8 cellular contexts compared by ENCODE assay signal in genomic region chr12:14664434-14665023, GRCh38. TPM values are rescaled to one million over a fixed set of nuclear protein-coding genes. Genes with fewer than 3 reads are reported as not detected.
DNase-seq lines count a peak whose midpoint lies in the region; ATAC-seq, FAIRE-seq and TF ChIP-seq lines count a peak whose summit lies in the region.

No MANE protein-coding gene starts in this region.

- WGBS in HepG2 (ENCODE audit: low lambda C conversion rate) = 55% methylated on average over 7 of the region's 7 CpGs

- H3K9ac ChIP-seq in OCI-LY1 (ENCODE audit: low read length) (no peak overlapping the region), HepG2 (ENCODE audit: insufficient read depth, low read depth, low read length) (no peak overlapping the region)

- H3K27me3 ChIP-seq in OCI-LY1 (ENCODE audit: insufficient read depth, low read length) = no peaks in the 10 kb centered on the region
- H3K27me3 ChIP-seq in bronchial epithelial cell (ENCODE audit: control insufficient read depth, insufficient read depth, low read length) = no peaks in the 10 kb centered on the region
- no peaks in the 10 kb centered on the region for H3K27me3 ChIP-seq in HepG2 (ENCODE audit: control insufficient read depth in 1 of 2, insufficient read depth in 2 of 2, low read length in 2 of 2)
- H3K27me3 ChIP-seq in vagina = no peaks in the 10 kb centered on the region

- FAIRE-seq in bronchial epithelial cell (lab: Jason Lieb, UNC) = no peak
- FAIRE-seq in HepG2 (lab: Jason Lieb, UNC) = no peak

- H4K20me1 ChIP-seq in OCI-LY1 (ENCODE audit: insufficient read depth, low read length) (no peaks in the 10 kb centered on the region), HepG2 (ENCODE audit: insufficient read depth, low read length) (no peaks in the 10 kb centered on the region)

- CTCF ChIA-PET in HepG2 (lab: Yijun Ruan, JAX; ENCODE audit: low intra/inter-chr PET ratio, low total read pairs) = interaction anchor here (1.3 kb wide), 1 partner anchor 426 kb away, joined by 4 read pairs; no protein-coding TSS in a partner anchor

- no peak for TF ChIP-seq POLR2A in HepG2 (IDR thresholded peaks at IDR 0.05; ENCODE audit: insufficient read depth in 1 of 2, low read depth in 2 of 2, low read length in 2 of 2)
- TF ChIP-seq POLR2A in vagina (IDR thresholded peaks at IDR 0.05) = no peak

- H3K4me3 ChIP-seq in OCI-LY1 (ENCODE audit: low read depth, low read length, poor library complexity, severe bottlenecking) (no peak overlapping the region), bronchial epithelial cell (ENCODE audit: low read depth, low read length) (no peak overlapping the region), HepG2 (replicated peaks in 1 of 3; ENCODE audit: insufficient read depth in 1 of 3, low read depth in 2 of 3, low read length in 3 of 3) (no peak overlapping the region), vagina (no peak overlapping the region)

- no peaks in the 10 kb centered on the region for H3F3A ChIP-seq in OCI-LY1 (ENCODE audit: insufficient read depth, low read length)

- POLR2A ChIA-PET in HepG2 (lab: Yijun Ruan, JAX) = no interaction called here

- intact Hi-C loops in HepG2 (cut with micrococcal nuclease; ENCODE audit: unreplicated experiment) = no loop called here
- intact Hi-C loops in vagina (cut with DNase I) = no loop called here

- no peak for TF ChIP-seq RAD21 in HepG2 (CRISPR knock-in tag; IDR thresholded peaks at IDR 0.05)

- TF ChIP-seq EP300 in HepG2 (IDR thresholded peaks at IDR 0.05; ENCODE audit: low read depth in 2 of 2, low read length in 2 of 2) (no peak), HepG2 (CRISPR knock-in tag; IDR thresholded peaks at IDR 0.05; ENCODE audit: borderline replicate concordance) (no peak)

- BruUV-seq in HepG2 (replicated peaks; lab: Mats Ljungman, UMichigan) = no TSS peak

- H3K9me3 ChIP-seq in OCI-LY1 (ENCODE audit: low read length) = no peaks in the 10 kb centered on the region
- H3K9me3 ChIP-seq in HepG2 (ENCODE audit: low read length) = no peaks in the 10 kb centered on the region
- H3K9me3 ChIP-seq in vagina = no peaks in the 10 kb centered on the region

- H3K4me2 ChIP-seq in OCI-LY1 (ENCODE audit: low read length) (no peak overlapping the region), HepG2 (ENCODE audit: low read depth, low read length) (no peak overlapping the region)

- peak; percentile 71 for TF ChIP-seq CTCF in OCI-LY1 (IDR thresholded peaks at IDR 0.05; ENCODE audit: low read length)
- peak; percentile 36 for TF ChIP-seq CTCF in bronchial epithelial cell (IDR thresholded peaks at IDR 0.05; ENCODE audit: insufficient read depth, low read length, severe bottlenecking)
- TF ChIP-seq CTCF in HepG2 (CRISPR knock-in tag; IDR thresholded peaks at IDR 0.05) = peak; percentile 18; the same call in 1 of the 2 replicates
- TF ChIP-seq CTCF in vagina (IDR thresholded peaks at IDR 0.05) = peak in 2 of 3 experiments; percentile 59 to 62

- H3K36me3 ChIP-seq in OCI-LY1 (ENCODE audit: insufficient read depth, low read length) = no peaks in the 10 kb centered on the region; the same call in 1 of the 2 replicates
- no peaks in the 10 kb centered on the region for H3K36me3 ChIP-seq in bronchial epithelial cell (ENCODE audit: control insufficient read depth, insufficient read depth, low read length)
- H3K36me3 ChIP-seq in HepG2 (replicated peaks in 1 of 2; ENCODE audit: control insufficient read depth in 1 of 2, insufficient read depth in 2 of 2, low read length in 2 of 2) = no peaks in the 10 kb centered on the region
- no peaks in the 10 kb centered on the region for H3K36me3 ChIP-seq in vagina

- H3K79me2 ChIP-seq in OCI-LY1 (ENCODE audit: insufficient read depth, low read length) (no peaks in the 10 kb centered on the region), HepG2 (ENCODE audit: insufficient read depth, low read length) (no peaks in the 10 kb centered on the region)

- in situ Hi-C loops in HepG2 (cut with HindIII; ENCODE audit: extremely low pct_ligation_motif_present, low pct_unique_long_range_greater_than_20kb) = no loop called here

- no peak for ATAC-seq in HepG2
- no peak for ATAC-seq in GM19463 (IDR thresholded peaks at IDR 0.05; ENCODE audit: unreplicated experiment)

- H3K27ac ChIP-seq in OCI-LY1 (ENCODE audit: low read depth, low read length, poor library complexity, severe bottlenecking) = no peak overlapping the region
- H3K27ac ChIP-seq in HepG2 (ENCODE audit: extremely low read length, insufficient read depth, low read length) = no peak overlapping the region
- H3K27ac ChIP-seq in vagina = no peak overlapping the region

- no peaks in the 10 kb centered on the region for H3K9me2 ChIP-seq in OCI-LY1 (ENCODE audit: low read depth, low read length)

- DNase-seq in SHP77 (lab: John Stamatoyannopoulos, UW) = peak; percentile 5 to 51
- DNase-seq in SHP77 treated with DMSO at 0.1 percent for 48 hours (lab: John Stamatoyannopoulos, UW) = no peak
- DNase-seq in HS-27A (ENCODE audit: low read depth) = peak; percentile 15
- DNase-seq in bronchial epithelial cell (ENCODE audit: low read depth) = peak; percentile 42
- DNase-seq in HepG2 (ENCODE audit: low spot score) = peak; percentile 6
- DNase-seq in vagina (ENCODE audit: extremely low spot score in 2 of 2) = no peak

- peaks cover 20% of the 10 kb centered on the region for H3K4me1 ChIP-seq in OCI-LY1 (ENCODE audit: insufficient read depth, low read length, severe bottlenecking)
- no peaks in the 10 kb centered on the region for H3K4me1 ChIP-seq in HepG2 (ENCODE audit: insufficient read depth, low read length)
- no peaks in the 10 kb centered on the region for H3K4me1 ChIP-seq in vagina

- H2AFZ ChIP-seq in OCI-LY1 (ENCODE audit: low read length) (no peak overlapping the region), HepG2 (ENCODE audit: low read length) (no peak overlapping the region)

TF ChIP-seq in HepG2, 621 proteins besides CTCF, POLR2A, EP300 and RAD21:
- no peak for TF ChIP-seq NR2F2 (IDR thresholded peaks at IDR 0.05; ENCODE audit: borderline replicate concordance, low read depth)
- no peak for TF ChIP-seq ATRX (CRISPR knock-in tag; IDR thresholded peaks at IDR 0.05; ENCODE audit: borderline replicate concordance)
- TF ChIP-seq ZNF468 (CRISPR knock-in tag; IDR thresholded peaks at IDR 0.05) = no peak
- peak; percentile 46 for TF ChIP-seq STAG1 (CRISPR knock-in tag; IDR thresholded peaks at IDR 0.05)
- no peak for TF ChIP-seq ZNF782 (CRISPR knock-in tag; IDR thresholded peaks at IDR 0.05; ENCODE audit: borderline replicate concordance)
- TF ChIP-seq ZNF574 (CRISPR knock-in tag; IDR thresholded peaks at IDR 0.05) = no peak
TF ChIP-seq in HepG2: peak in this region for 1.

RNA-seq across cellular contexts. Expression of gene GUCY2C, which starts 31.9 kb away (rescaled TPM):
- total RNA-seq in bronchial epithelial cell (not detected in 2 replicates), HepG2 (2016; rRNA removed; fragmentation: Illumina TruSeq; extraction: Trizol) (not detected in 2 replicates), vagina (0.74 TPM)
- not detected in 2 replicates for total RNA-seq in HepG2 (2016; cell fraction: cytosol; rRNA removed; fragmentation: Illumina TruSeq; extraction: Trizol; ENCODE audit: low read depth)
- not detected in 2 replicates for total RNA-seq in HepG2 (2016; cell fraction: insoluble cytoplasmic fraction; rRNA removed; fragmentation: Illumina TruSeq; extraction: Trizol)
- total RNA-seq in HepG2 (2016; cell fraction: membrane; rRNA removed; fragmentation: Illumina TruSeq; extraction: Trizol) = not detected in 2 replicates
- not detected in 2 replicates for total RNA-seq in HepG2 (2016; cell fraction: nucleus; rRNA removed; fragmentation: Illumina TruSeq; extraction: Trizol)
- 0.09 TPM in 1 of 2 replicates, not detected in the other for polyA plus RNA-seq in HepG2 (2011; rRNA removed)
- polyA plus RNA-seq in HepG2 (2011; cell fraction: cytosol; rRNA removed) = 0.01 and 0.08 TPM in 2 replicates
- polyA plus RNA-seq in HepG2 (2011; cell fraction: nucleus; rRNA removed) = 0.05 TPM in 1 of 2 replicates, not detected in the other
- 0.07 and 0.08 TPM in 2 replicates for polyA plus RNA-seq in HepG2 (2012)
- not detected in 2 replicates for polyA plus RNA-seq in HepG2 (2016; cell fraction: cytosol; fragmentation: Illumina TruSeq; extraction: Trizol; ENCODE audit: low read depth)
- not detected in 2 replicates for polyA plus RNA-seq in HepG2 (2016; cell fraction: insoluble cytoplasmic fraction; fragmentation: Illumina TruSeq; extraction: Trizol; ENCODE audit: low read depth)
- polyA plus RNA-seq in HepG2 (2016; cell fraction: membrane; fragmentation: Illumina TruSeq; extraction: Trizol; ENCODE audit: low read depth) = not detected in 2 replicates
- polyA plus RNA-seq in HepG2 (2016; cell fraction: nucleus; fragmentation: Illumina TruSeq; extraction: Trizol; ENCODE audit: insufficient read depth, low read depth) = not detected in 2 replicates
- polyA minus RNA-seq in HepG2 (2011; rRNA and poly(A)+ RNA removed; ENCODE audit: low replicate concordance) = 0.08 TPM in 1 of 2 replicates, not detected in the other
- not detected in 2 replicates for polyA minus RNA-seq in HepG2 (2011; cell fraction: cytosol; rRNA and poly(A)+ RNA removed)
- polyA minus RNA-seq in HepG2 (2011; cell fraction: nucleus; rRNA and poly(A)+ RNA removed) = 0.25 and 0.26 TPM in 2 replicates

Comparison
In these comparisons a context has a peak if more than half of its experiments do, and no peak if none do; other contexts are left out.
1. DNase-seq: peak in SHP77 (2 of 2), HS-27A (single experiment), bronchial epithelial cell (single experiment) and HepG2 (single experiment); none in SHP77 treated with DMSO at 0.1 percent for 48 hours (single experiment) and vagina (0 of 2).
2. CTCF ChIP-seq: peak in every context shown above with its lines; median percentile 71 in OCI-LY1; 60 in vagina; 36 in bronchial epithelial cell; 18 in HepG2.